28 cellular contexts compared by ENCODE assay signal in the genomic region with DNA sequence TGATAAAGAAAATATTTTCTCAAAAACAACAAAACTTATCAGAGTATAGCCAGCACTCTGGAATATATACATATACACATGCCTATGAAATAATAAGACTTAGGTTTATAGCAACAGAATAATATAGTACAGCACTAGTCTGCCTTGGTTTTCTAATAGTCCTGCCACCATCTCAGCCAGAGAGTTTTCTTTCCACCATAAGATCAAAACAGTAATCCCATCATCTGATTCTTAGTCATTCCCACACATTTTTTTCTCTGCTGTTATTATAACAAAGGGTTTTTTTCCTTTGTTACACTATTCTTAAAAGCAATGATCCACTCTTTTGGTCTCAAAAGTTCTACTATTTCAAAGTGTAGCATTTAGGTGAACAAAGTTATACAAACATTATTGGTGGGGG. TPM values are rescaled to one million over a fixed set of nuclear protein-coding genes. Genes with fewer than 3 reads are reported as not detected.
DNase-seq lines count a peak whose midpoint lies in the region; ATAC-seq and TF ChIP-seq lines count a peak whose summit lies in the region.
"Had no signal": no experiment of that assay in that cellular context is flagged by ENCODE, and none has a peak within 500 bp of the region (broad histone marks: within the 10 kb centered on the region; RNA-seq: fewer than 3 reads in every experiment).

No MANE protein-coding gene starts in this region.

- H4K20me1 ChIP-seq in IMR-90 (ENCODE audit: insufficient read depth, low read length), result peaks cover 7% of the 10 kb centered on the region; the same call in 1 of the 2 replicates

- no peak overlapping the region for H3K14ac ChIP-seq in IMR-90 (replicated peaks; ENCODE audit: low read depth, low read length)

- intact Hi-C loops in IMR-90 (cut with micrococcal nuclease), result no loop called here

- CTCF ChIA-PET in IMR-90 (lab: Yijun Ruan, JAX), result no interaction called here

- DNase-seq in IMR-90, result peak; percentile 49
- DNase-seq in DMS79 (lab: John Stamatoyannopoulos, UW), result no peak
- DNase-seq in stimulated activated CD4-positive, alpha-beta T cell treated with anti-CD3 and anti-CD28 coated beads, Interleukin-1b, Interleukin-23, amount 100 ng/mL, for 48 hours, result no peak
- DNase-seq: activated gamma-delta T cell treated with Interleukin-2 at 50 U/mL for 16 hours; activated naive CD8-positive, alpha-beta T cell treated with anti-CD3 and anti-CD28 coated beads, Interleukin-2, amount 50 U/mL, for 24 hours; activated T-cell treated with anti-CD3 and anti-CD28 coated beads, Interleukin-2, amount 50 U/mL, for 1 hour; CD8-positive, alpha-beta T cell; foreskin keratinocyte; GF-D8; left ventricle myocardium inferior; midbrain; NCI-H1092 treated with DMSO at 0.1 percent for 48 hours; NCI-H1930; NCI-H526; ovary; right cardiac atrium; SJCRH30; stimulated activated CD4-positive, alpha-beta T cell treated with anti-CD3 and anti-CD28 coated beads, Interleukin-4, amount 100 ng/mL, for 24 hours; stimulated activated naive B cell treated with anti-CD40 and anti-IgM and Interleukin-4, amounts not matched to agents 10 μg/mL and 1 μg/mL and 100 μg/mL, for 72 hours; thyroid gland had no signal

- no peaks in the 10 kb centered on the region for H3K36me3 ChIP-seq in IMR-90 (ENCODE audit: control insufficient read depth, insufficient read depth, low read length)
- H3K36me3 ChIP-seq: breast epithelium, left ventricle myocardium inferior, ovary, SJCRH30, thyroid gland had no signal

- H2AFZ ChIP-seq in IMR-90 (replicated peaks; ENCODE audit: low read length, poor library complexity), result no peak overlapping the region
- H2AFZ ChIP-seq: hepatocyte had no signal

- no peak overlapping the region for H3K18ac ChIP-seq in IMR-90 (ENCODE audit: low read depth, low read length)

- H3K9me1 ChIP-seq in IMR-90 (ENCODE audit: insufficient read depth, low read length), result peaks cover 3% of the 10 kb centered on the region; the same call in 1 of the 2 replicates

- BruUV-seq in IMR-90 (replicated peaks; lab: Mats Ljungman, UMichigan), result no TSS peak

- H3K23ac ChIP-seq in IMR-90 (ENCODE audit: low read depth, low read length), result no peak overlapping the region

- no peak for TF ChIP-seq POLR2A in IMR-90 (IDR thresholded peaks at IDR 0.05; ENCODE audit: low read depth, low read length)

- H2BK15ac ChIP-seq in IMR-90 (ENCODE audit: low read depth, low read length), result no peak overlapping the region

- no peak overlapping the region for H3K4me2 ChIP-seq in IMR-90 (ENCODE audit: low read depth, low read length)
- H3K4me2 ChIP-seq: hepatocyte had no signal

- no peak for TF ChIP-seq RAD21 in IMR-90 (IDR thresholded peaks at IDR 0.05; ENCODE audit: low read length)

- H3K9me3 ChIP-seq in IMR-90 (ENCODE audit: control insufficient read depth, insufficient read depth, low read length), result no peaks in the 10 kb centered on the region
- H3K9me3 ChIP-seq: breast epithelium, ovary, SJCRH30, thyroid gland had no signal

- no peak overlapping the region for H2BK120ac ChIP-seq in IMR-90 (ENCODE audit: low read depth, low read length)

- H3K9ac ChIP-seq in IMR-90 (ENCODE audit: low read depth, low read length), result no peak overlapping the region

- no peak overlapping the region for H3K56ac ChIP-seq in IMR-90 (ENCODE audit: extremely low read depth, insufficient read depth, low read length)

- H3K27ac ChIP-seq in IMR-90 (ENCODE audit: insufficient read depth, low read length), result no peak overlapping the region
- H3K27ac ChIP-seq in cingulate gyrus (ENCODE audit: low read depth, low read length), result peak overlapping the region; percentile 67
- peak overlapping the region; percentile 86 for H3K27ac ChIP-seq in layer of hippocampus (ENCODE audit: low read depth, low read length)
- H3K27ac ChIP-seq: breast epithelium, foreskin keratinocyte, hepatocyte, left ventricle myocardium inferior, ovary, SJCRH30, thyroid gland had no signal

- H2AK9ac ChIP-seq in IMR-90 (replicated peaks; ENCODE audit: low read depth, low read length, poor library complexity), result no peak overlapping the region

- peak overlapping the region; percentile 20 for H2BK5ac ChIP-seq in IMR-90 (ENCODE audit: low read depth, low read length, poor library complexity, severe bottlenecking)

- peaks cover 5% of the 10 kb centered on the region; the same call in 1 of the 2 replicates for H3K4me1 ChIP-seq in IMR-90 (ENCODE audit: control insufficient read depth, insufficient read depth, low read length)
- H3K4me1 ChIP-seq: breast epithelium, SJCRH30, thyroid gland had no signal

- in situ Hi-C loops in IMR-90 (cut with MboI; ENCODE audit: low sequenced_read_pairs), result no loop called here

- dilution Hi-C loops in IMR-90 (cut with HindIII; ENCODE audit: low sequenced_read_pairs, unreplicated experiment), result no loop called here

- no peak for TF ChIP-seq CTCF in IMR-90 (conservative IDR thresholded peaks at IDR 0.05; ENCODE audit: low read depth, low read length)

- H3K27me3 ChIP-seq in IMR-90 (ENCODE audit: control insufficient read depth, insufficient read depth, low read length) (no peaks in the 10 kb centered on the region), layer of hippocampus (ENCODE audit: control insufficient read depth, insufficient read depth, low read length) (no peaks in the 10 kb centered on the region)
- H3K27me3 ChIP-seq: breast epithelium, foreskin keratinocyte, hepatocyte, ovary, SJCRH30, thyroid gland had no signal

- ATAC-seq in IMR-90 (ENCODE audit: low read depth) (no peak), GM18907 (IDR thresholded peaks at IDR 0.05; ENCODE audit: unreplicated experiment) (no peak), HG03520 (IDR thresholded peaks at IDR 0.05; ENCODE audit: unreplicated experiment) (no peak)
- ATAC-seq: activated naive CD8-positive, alpha-beta T cell treated with anti-CD3 and anti-CD28 coated beads, Interleukin-2, amount 50 U/mL, for 24 hours; CD8-positive, alpha-beta T cell; foreskin keratinocyte; HCT116; natural killer cell treated with Interleukin-12 subunit alpha and Interleukin-12 subunit beta and Interleukin-15 and Interleukin-18, amount 100 ng/mL, for 72 hours; right cardiac atrium; stimulated activated naive B cell treated with anti-CD40 and anti-IgM and Interleukin-4, amounts not matched to agents 10 μg/mL and 1 μg/mL and 100 μg/mL, for 72 hours had no signal

- H3K4ac ChIP-seq in IMR-90 (ENCODE audit: low read depth, low read length), result no peak overlapping the region

- POLR2A ChIA-PET in IMR-90 (lab: Charles Lee; ENCODE audit: unreplicated experiment), result no interaction called here

- H4K91ac ChIP-seq in IMR-90 (ENCODE audit: insufficient read depth, low read depth, low read length), result no peak overlapping the region

- no peak overlapping the region for H2BK20ac ChIP-seq in IMR-90 (ENCODE audit: low read depth, low read length)

- no peak overlapping the region for H4K5ac ChIP-seq in IMR-90 (ENCODE audit: low read depth, low read length)

- H3K79me1 ChIP-seq in IMR-90 (ENCODE audit: low read depth in 1 of 2, low read length in 2 of 2), result peaks cover 25 to 55% of the 10 kb centered on the region in 2 experiments

- no peak overlapping the region for H4K8ac ChIP-seq in IMR-90 (ENCODE audit: low read depth in 2 of 2, low read length in 2 of 2)

- H3K4me3 ChIP-seq in IMR-90 (ENCODE audit: insufficient read depth, low read depth, low read length), result no peak overlapping the region
- H3K4me3 ChIP-seq: breast epithelium, hepatocyte, left ventricle myocardium inferior, ovary, SJCRH30, thyroid gland had no signal

- H2AK5ac ChIP-seq in IMR-90 (ENCODE audit: low read depth, low read length), result no peak overlapping the region

TF ChIP-seq in IMR-90, 13 proteins besides CTCF, POLR2A, EP300 and RAD21:
- no peak for TF ChIP-seq RCOR1 (IDR thresholded peaks at IDR 0.05; ENCODE audit: insufficient replicate concordance, low read length)
TF ChIP-seq in IMR-90: peak in this region for 0.

RNA-seq across cellular contexts. Expression of a gene that starts 15.1 kb away (rescaled TPM):
- 30.6 and 36.9 TPM in 2 replicates for total RNA-seq in IMR-90 (2012; rRNA removed)
- 12.3 and 16.6 TPM in 2 replicates for polyA plus RNA-seq in IMR-90 (2012; rRNA removed)
- polyA plus RNA-seq in IMR-90 (2012; cell fraction: cytosol; rRNA removed), result 9.7 and 12.1 TPM in 2 replicates
- 6.0 and 13.5 TPM in 2 replicates for polyA plus RNA-seq in IMR-90 (2012; cell fraction: nucleus; rRNA removed; ENCODE audit: low replicate concordance)
